16 cellular contexts compared by ENCODE assay signal in the genomic region with DNA sequence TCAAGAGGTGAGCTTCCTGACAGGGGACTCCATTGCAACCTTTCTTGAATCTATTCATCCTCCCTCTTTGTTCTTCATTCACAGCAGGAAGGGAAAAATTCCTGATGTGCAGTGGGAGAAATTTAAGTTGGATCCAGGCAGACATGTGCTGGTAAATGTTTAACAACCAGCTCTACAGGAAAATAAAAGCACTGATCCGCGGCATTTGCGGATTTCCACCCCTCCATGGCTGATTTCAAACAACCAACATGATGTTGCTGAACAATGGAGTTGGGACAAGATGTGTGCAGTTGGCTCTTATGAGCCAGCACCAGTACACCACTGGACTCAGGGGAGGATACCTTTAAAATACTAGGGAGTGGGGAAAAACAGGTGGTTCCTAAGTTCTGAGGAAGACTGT. TPM values are rescaled to one million over a fixed set of nuclear protein-coding genes. Genes with fewer than 3 reads are reported as not detected.
"Had no signal": no experiment of that assay in that cellular context is flagged by ENCODE, and none has a peak within 500 bp of the region (broad histone marks: within the 10 kb centered on the region; RNA-seq: fewer than 3 reads in every experiment).

No MANE protein-coding gene starts in this region.

- H3K9me3 ChIP-seq: breast epithelium, esophagus muscularis mucosa, mucosa of descending colon, pancreas, sigmoid colon, spleen, thoracic aorta, upper lobe of right lung had no signal

- FAIRE-seq: astrocyte, endometrium, pancreas had no signal

- H3K27ac ChIP-seq: breast epithelium, coronary artery, esophagus muscularis mucosa, pancreas, sigmoid colon, spleen, thoracic aorta, upper lobe of right lung had no signal

- DNase-seq: activated CD4-positive, alpha-beta T cell treated with anti-CD3 and anti-CD28 coated beads, Interleukin-2, amount 50 U/mL, for 48 hours; activated gamma-delta T cell; immature natural killer cell; mucosa of descending colon; naive B cell; pancreas; sigmoid colon; spleen; stimulated activated naive B cell treated with anti-CD40 and anti-IgM and Interleukin-4, amounts not matched to agents 10 μg/mL and 1 μg/mL and 100 μg/mL, for 72 hours; upper lobe of right lung had no signal

- H3K4me1 ChIP-seq: breast epithelium, pancreas, sigmoid colon had no signal

- H3K27me3 ChIP-seq: breast epithelium, esophagus muscularis mucosa, pancreas, sigmoid colon, spleen, upper lobe of right lung had no signal

- H3K36me3 ChIP-seq: breast epithelium, esophagus muscularis mucosa, pancreas, sigmoid colon, spleen, thoracic aorta, upper lobe of right lung had no signal

- H3K4me3 ChIP-seq: breast epithelium, coronary artery, esophagus muscularis mucosa, mucosa of descending colon, pancreas, sigmoid colon, spleen, thoracic aorta, upper lobe of right lung had no signal

RNA-seq across cellular contexts. Expression of a gene that starts 47.0 kb away (rescaled TPM):
- polyA plus RNA-seq: immature natural killer cell had no signal
